In the genomic region with DNA sequence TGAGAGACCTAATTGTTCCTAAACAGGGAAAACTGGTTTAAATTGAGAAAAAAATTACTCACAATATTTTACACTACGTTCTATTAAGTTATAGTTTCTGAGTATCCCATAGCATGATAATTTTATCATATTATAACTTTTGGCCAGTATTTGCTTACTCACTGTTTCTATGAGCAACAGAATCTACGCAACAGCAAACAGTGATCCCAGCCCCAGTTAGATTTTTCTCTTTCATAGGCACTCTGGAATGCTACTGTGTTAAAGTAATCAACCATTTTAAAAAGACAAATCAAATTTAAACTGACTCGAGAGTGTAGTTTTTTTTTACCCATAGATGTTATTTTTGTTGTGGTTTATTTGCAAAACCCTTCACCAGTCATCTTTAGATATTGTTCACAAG, we compare ENCODE assay signal across 15 cellular contexts.
DNase-seq lines count a peak whose midpoint lies in the region; FAIRE-seq and TF ChIP-seq lines count a peak whose summit lies in the region.
"Had no signal": no experiment of that assay in that cellular context is flagged by ENCODE, and none has a peak within 500 bp of the region (broad histone marks: within the 10 kb centered on the region; RNA-seq: fewer than 3 reads in every experiment).

No MANE protein-coding gene starts in this region.

- TF ChIP-seq CTCF in bronchial epithelial cell (IDR thresholded peaks at IDR 0.05; ENCODE audit: insufficient read depth, low read length, severe bottlenecking) (no peak), fibroblast of pulmonary artery (IDR thresholded peaks at IDR 0.05; ENCODE audit: low read length, missing control alignments) (no peak), RWPE1 (conservative IDR thresholded peaks at IDR 0.05; ENCODE audit: low read depth) (no peak)

- H3K4me3 ChIP-seq in GM23248 (no peak overlapping the region), bronchial epithelial cell (ENCODE audit: low read depth, low read length) (no peak overlapping the region), fibroblast of pulmonary artery (replicated peaks; ENCODE audit: low read depth, low read length) (no peak overlapping the region)
- H3K4me3 ChIP-seq: GM23338 had no signal

- H3K27ac ChIP-seq in GM23248 = no peak overlapping the region
- H3K27ac ChIP-seq in RWPE1 = no peak overlapping the region

- H3K9me3 ChIP-seq in GM23248 (ENCODE audit: low read depth) = no peaks in the 10 kb centered on the region

- H3K27me3 ChIP-seq in GM23248 (replicated peaks; ENCODE audit: insufficient read depth) = no peaks in the 10 kb centered on the region
- no peaks in the 10 kb centered on the region for H3K27me3 ChIP-seq in bronchial epithelial cell (ENCODE audit: control insufficient read depth, insufficient read depth, low read length)

- H3K4me2 ChIP-seq in GM23248 (ENCODE audit: unreplicated experiment) = no peak overlapping the region
- H3K4me2 ChIP-seq: GM23338 had no signal

- POLR2A ChIA-PET in RWPE1 (lab: Yijun Ruan, JAX; ENCODE audit: low non-redundant PET) = no interaction called here

- no peaks in the 10 kb centered on the region for H3K4me1 ChIP-seq in GM23248 (ENCODE audit: insufficient read depth)

- in situ Hi-C loops in GM23248 (cut with MboI) = no loop called here

- no peaks in the 10 kb centered on the region for H3K9me2 ChIP-seq in GM23248 (ENCODE audit: insufficient read depth)

- DNase-seq in GM23248 (peak; percentile 21), bronchial epithelial cell (ENCODE audit: low read depth) (peak; percentile 11), fibroblast of pulmonary artery (ENCODE audit: low read depth) (peak; percentile 17), stromal cell of bone marrow (ENCODE audit: low read depth) (peak; percentile 17), midbrain (lab: John Stamatoyannopoulos, UW) (no peak), NCI-H2029 (lab: John Stamatoyannopoulos, UW) (no peak), RWPE1 (ENCODE audit: low spot score) (no peak)
- DNase-seq: CD8-positive, alpha-beta T cell; COR-L47; DND-41; GDM1; H7 had no signal

- H3K36me3 ChIP-seq in GM23248 (ENCODE audit: low read depth) (no peaks in the 10 kb centered on the region), bronchial epithelial cell (ENCODE audit: control insufficient read depth, insufficient read depth, low read length) (no peaks in the 10 kb centered on the region)

- H3K79me2 ChIP-seq in GM23248 (ENCODE audit: insufficient read depth) = no peaks in the 10 kb centered on the region

- FAIRE-seq in bronchial epithelial cell (lab: Jason Lieb, UNC) = no peak
- FAIRE-seq: HepG2, HTR-8/SVneo had no signal

- 43 to 45% methylated on average over 3 of the region's 3 CpGs for WGBS in GM23248 (ENCODE audit: low coverage in 1 of 2, low lambda C conversion rate in 2 of 2, missing lambda C conversion rate in 2 of 2), 2 experiments

- no peaks in the 10 kb centered on the region for H3F3A ChIP-seq in GM23248 (ENCODE audit: insufficient read depth)

- CTCF ChIA-PET in RWPE1 (lab: Yijun Ruan, JAX) = interaction anchor here (0.5 to 0.6 kb wide), 2 partner anchors 10 to 417 kb away, joined by 3 read pairs; no protein-coding TSS in a partner anchor

- no peak overlapping the region for H3K9ac ChIP-seq in GM23248

- no peak overlapping the region for H2AFZ ChIP-seq in GM23248
- H2AFZ ChIP-seq: GM23338 had no signal

- H4K20me1 ChIP-seq in GM23248 (ENCODE audit: insufficient read depth) = no peaks in the 10 kb centered on the region

Comparison
In these comparisons a context has a peak if more than half of its experiments do, and no peak if none do; other contexts are left out.
1. DNase-seq: peak in GM23248 (single experiment), bronchial epithelial cell (single experiment), fibroblast of pulmonary artery (single experiment) and stromal cell of bone marrow (single experiment); none in midbrain (single experiment), NCI-H2029 (single experiment) and RWPE1 (single experiment).